ENCODE assay signal across 1 cellular context in the genomic region with DNA sequence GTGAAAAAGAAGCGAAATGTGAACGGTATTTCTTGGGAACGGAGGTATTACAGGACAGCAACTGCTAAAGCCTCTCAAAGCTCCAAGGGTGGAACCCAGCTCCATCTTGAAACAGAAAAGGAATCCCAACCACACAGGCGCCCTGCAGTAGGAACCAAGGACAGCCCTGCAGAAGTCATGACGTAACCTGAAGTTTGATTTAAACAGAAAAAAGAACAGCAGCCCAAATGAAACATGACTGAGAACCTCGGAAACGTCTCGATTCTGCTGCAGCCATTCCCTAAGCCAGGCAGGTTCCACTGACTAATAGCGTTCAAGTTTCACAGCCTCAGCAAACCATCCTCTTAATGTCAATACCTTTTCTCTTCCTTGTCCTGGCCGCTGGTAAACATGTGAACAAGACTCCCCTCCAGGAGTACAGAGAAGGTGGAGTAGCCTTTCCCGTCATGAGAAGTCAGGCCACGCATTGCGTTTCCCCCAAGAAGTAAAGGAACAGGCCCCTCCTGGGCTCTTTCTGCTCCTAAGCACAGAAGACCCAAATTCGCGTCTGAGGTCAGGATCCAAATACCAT.
TF ChIP-seq lines count a peak whose summit lies in the region.

No MANE protein-coding gene starts in this region.

TF ChIP-seq in WTC11, 78 proteins besides CTCF, POLR2A, EP300 and RAD21 (continued from another document):
- TF ChIP-seq, protein P1, sequence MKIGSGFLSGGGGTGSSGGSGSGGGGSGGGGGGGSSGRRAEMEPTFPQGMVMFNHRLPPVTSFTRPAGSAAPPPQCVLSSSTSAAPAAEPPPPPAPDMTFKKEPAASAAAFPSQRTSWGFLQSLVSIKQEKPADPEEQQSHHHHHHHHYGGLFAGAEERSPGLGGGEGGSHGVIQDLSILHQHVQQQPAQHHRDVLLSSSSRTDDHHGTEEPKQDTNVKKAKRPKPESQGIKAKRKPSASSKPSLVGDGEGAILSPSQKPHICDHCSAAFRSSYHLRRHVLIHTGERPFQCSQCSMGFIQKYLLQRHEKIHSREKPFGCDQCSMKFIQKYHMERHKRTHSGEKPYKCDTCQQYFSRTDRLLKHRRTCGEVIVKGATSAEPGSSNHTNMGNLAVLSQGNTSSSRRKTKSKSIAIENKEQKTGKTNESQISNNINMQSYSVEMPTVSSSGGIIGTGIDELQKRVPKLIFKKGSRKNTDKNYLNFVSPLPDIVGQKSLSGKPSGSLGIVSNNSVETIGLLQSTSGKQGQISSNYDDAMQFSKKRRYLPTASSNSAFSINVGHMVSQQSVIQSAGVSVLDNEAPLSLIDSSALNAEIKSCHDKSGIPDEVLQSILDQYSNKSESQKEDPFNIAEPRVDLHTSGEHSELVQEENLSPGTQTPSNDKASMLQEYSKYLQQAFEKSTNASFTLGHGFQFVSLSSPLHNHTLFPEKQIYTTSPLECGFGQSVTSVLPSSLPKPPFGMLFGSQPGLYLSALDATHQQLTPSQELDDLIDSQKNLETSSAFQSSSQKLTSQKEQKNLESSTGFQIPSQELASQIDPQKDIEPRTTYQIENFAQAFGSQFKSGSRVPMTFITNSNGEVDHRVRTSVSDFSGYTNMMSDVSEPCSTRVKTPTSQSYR (CRISPR knock-in tag; IDR thresholded peaks at IDR 0.05): no peak
- TF ChIP-seq, protein P2, sequence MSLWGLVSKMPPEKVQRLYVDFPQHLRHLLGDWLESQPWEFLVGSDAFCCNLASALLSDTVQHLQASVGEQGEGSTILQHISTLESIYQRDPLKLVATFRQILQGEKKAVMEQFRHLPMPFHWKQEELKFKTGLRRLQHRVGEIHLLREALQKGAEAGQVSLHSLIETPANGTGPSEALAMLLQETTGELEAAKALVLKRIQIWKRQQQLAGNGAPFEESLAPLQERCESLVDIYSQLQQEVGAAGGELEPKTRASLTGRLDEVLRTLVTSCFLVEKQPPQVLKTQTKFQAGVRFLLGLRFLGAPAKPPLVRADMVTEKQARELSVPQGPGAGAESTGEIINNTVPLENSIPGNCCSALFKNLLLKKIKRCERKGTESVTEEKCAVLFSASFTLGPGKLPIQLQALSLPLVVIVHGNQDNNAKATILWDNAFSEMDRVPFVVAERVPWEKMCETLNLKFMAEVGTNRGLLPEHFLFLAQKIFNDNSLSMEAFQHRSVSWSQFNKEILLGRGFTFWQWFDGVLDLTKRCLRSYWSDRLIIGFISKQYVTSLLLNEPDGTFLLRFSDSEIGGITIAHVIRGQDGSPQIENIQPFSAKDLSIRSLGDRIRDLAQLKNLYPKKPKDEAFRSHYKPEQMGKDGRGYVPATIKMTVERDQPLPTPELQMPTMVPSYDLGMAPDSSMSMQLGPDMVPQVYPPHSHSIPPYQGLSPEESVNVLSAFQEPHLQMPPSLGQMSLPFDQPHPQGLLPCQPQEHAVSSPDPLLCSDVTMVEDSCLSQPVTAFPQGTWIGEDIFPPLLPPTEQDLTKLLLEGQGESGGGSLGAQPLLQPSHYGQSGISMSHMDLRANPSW (CRISPR knock-in tag; conservative IDR thresholded peaks at IDR 0.05; ENCODE audit: low read depth): no peak
- TF ChIP-seq, protein P3, sequence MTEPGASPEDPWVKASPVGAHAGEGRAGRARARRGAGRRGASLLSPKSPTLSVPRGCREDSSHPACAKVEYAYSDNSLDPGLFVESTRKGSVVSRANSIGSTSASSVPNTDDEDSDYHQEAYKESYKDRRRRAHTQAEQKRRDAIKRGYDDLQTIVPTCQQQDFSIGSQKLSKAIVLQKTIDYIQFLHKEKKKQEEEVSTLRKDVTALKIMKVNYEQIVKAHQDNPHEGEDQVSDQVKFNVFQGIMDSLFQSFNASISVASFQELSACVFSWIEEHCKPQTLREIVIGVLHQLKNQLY (CRISPR knock-in tag; IDR thresholded peaks at IDR 0.05): no peak
- TF ChIP-seq, protein P4, sequence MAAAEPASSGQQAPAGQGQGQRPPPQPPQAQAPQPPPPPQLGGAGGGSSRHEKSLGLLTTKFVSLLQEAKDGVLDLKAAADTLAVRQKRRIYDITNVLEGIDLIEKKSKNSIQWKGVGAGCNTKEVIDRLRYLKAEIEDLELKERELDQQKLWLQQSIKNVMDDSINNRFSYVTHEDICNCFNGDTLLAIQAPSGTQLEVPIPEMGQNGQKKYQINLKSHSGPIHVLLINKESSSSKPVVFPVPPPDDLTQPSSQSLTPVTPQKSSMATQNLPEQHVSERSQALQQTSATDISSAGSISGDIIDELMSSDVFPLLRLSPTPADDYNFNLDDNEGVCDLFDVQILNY (CRISPR knock-in tag; IDR thresholded peaks at IDR 0.05): no peak
- TF ChIP-seq, protein P5, sequence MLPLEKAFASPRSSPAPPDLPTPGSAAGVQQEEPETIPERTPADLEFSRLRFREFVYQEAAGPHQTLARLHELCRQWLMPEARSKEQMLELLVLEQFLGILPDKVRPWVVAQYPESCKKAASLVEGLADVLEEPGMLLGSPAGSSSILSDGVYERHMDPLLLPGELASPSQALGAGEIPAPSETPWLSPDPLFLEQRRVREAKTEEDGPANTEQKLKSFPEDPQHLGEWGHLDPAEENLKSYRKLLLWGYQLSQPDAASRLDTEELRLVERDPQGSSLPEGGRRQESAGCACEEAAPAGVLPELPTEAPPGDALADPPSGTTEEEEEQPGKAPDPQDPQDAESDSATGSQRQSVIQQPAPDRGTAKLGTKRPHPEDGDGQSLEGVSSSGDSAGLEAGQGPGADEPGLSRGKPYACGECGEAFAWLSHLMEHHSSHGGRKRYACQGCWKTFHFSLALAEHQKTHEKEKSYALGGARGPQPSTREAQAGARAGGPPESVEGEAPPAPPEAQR (CRISPR knock-in tag; IDR thresholded peaks at IDR 0.05): no peak
- TF ChIP-seq, protein P6, sequence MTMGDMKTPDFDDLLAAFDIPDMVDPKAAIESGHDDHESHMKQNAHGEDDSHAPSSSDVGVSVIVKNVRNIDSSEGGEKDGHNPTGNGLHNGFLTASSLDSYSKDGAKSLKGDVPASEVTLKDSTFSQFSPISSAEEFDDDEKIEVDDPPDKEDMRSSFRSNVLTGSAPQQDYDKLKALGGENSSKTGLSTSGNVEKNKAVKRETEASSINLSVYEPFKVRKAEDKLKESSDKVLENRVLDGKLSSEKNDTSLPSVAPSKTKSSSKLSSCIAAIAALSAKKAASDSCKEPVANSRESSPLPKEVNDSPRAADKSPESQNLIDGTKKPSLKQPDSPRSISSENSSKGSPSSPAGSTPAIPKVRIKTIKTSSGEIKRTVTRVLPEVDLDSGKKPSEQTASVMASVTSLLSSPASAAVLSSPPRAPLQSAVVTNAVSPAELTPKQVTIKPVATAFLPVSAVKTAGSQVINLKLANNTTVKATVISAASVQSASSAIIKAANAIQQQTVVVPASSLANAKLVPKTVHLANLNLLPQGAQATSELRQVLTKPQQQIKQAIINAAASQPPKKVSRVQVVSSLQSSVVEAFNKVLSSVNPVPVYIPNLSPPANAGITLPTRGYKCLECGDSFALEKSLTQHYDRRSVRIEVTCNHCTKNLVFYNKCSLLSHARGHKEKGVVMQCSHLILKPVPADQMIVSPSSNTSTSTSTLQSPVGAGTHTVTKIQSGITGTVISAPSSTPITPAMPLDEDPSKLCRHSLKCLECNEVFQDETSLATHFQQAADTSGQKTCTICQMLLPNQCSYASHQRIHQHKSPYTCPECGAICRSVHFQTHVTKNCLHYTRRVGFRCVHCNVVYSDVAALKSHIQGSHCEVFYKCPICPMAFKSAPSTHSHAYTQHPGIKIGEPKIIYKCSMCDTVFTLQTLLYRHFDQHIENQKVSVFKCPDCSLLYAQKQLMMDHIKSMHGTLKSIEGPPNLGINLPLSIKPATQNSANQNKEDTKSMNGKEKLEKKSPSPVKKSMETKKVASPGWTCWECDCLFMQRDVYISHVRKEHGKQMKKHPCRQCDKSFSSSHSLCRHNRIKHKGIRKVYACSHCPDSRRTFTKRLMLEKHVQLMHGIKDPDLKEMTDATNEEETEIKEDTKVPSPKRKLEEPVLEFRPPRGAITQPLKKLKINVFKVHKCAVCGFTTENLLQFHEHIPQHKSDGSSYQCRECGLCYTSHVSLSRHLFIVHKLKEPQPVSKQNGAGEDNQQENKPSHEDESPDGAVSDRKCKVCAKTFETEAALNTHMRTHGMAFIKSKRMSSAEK (CRISPR knock-in tag; IDR thresholded peaks at IDR 0.05; ENCODE audit: borderline replicate concordance): no peak
